In the genomic region with DNA sequence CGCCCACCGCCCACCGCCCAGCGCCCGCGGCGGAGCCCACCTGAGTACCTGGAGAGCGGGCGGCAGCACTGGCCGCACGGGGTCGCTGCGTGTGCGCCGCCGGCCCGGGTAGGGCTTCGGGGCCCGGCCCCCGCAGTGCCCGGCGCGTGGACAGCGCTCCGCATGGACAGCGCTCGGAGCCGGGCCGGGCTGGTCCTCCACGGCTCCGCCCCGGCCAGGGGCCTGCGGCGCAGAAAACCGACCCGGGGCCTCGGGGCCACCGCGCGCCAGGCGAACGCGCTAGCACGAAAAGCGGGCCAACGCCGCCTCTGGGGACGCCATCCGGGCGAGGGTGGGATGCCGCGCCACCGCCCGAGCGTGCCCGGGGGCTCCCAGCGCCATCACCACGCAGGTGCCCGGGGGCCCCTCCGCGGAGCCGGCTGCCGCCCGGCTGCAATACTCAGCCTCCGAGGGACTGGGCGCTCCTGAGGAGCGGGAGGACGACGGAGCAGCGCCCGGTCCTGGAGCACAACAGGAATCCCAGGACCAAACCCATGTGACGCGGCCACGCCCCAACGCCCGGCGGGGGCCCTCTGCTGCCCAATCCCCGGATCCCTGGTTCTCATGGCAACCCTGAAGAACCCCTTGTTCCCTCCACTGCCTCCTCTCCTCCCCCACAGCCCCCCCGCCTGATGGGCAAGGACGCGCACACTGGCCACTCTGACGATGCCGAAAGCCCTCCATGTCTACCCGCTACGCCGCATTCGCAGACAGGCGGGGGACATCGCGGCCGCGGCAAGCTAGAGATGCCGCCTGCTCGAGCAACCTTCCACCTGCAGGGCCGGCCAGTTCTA, we compare ENCODE assay signal across 8 cellular contexts. TPM values are rescaled to one million over a fixed set of nuclear protein-coding genes. Genes with fewer than 3 reads are reported as not detected.
DNase-seq lines count a peak whose midpoint lies in the region; ATAC-seq and TF ChIP-seq lines count a peak whose summit lies in the region.

A gene (minus strand): TSS at position 521 of the 833 bp plus-strand sequence. CDS start 50,574 bp downstream, outside the sequence.

- H2AFZ ChIP-seq in parathyroid adenoma = peak within 1 kb of the TSS; percentile 90

- H3K36me3 ChIP-seq in BLaER1 treated with 17β-estradiol and CSF1 and Interleukin-3, amounts not matched to agents 10 nM and 100 nM = peaks cover 6 to 53% (median 33%) of the 10 kb centered on the region in 11 experiments; a peak in 21 of 22 replicates
- H3K36me3 ChIP-seq in parathyroid adenoma (ENCODE audit: control insufficient read depth, insufficient read depth, low read length) = no peaks in the 10 kb centered on the region

- H3K4me1 ChIP-seq in BLaER1 treated with 17β-estradiol and CSF1 and Interleukin-3, amounts not matched to agents 10 nM and 100 nM = peaks cover 18 to 51% (median 40%) of the 10 kb centered on the region in 10 experiments
- peaks cover 7% of the 10 kb centered on the region for H3K4me1 ChIP-seq in parathyroid adenoma

- peaks cover 5% of the 10 kb centered on the region for H3K79me2 ChIP-seq in parathyroid adenoma

- peak within 1 kb of the TSS; percentile 78 to 91 (median 87) for H3K4me2 ChIP-seq in BLaER1 treated with 17β-estradiol and CSF1 and Interleukin-3, amounts not matched to agents 10 nM and 100 nM
- H3K4me2 ChIP-seq in parathyroid adenoma (ENCODE audit: low read length) = peak within 1 kb of the TSS; percentile 68

- ATAC-seq in left ventricle myocardium superior = peak; percentile 90
- no peak for ATAC-seq in HG02642 (IDR thresholded peaks at IDR 0.05; ENCODE audit: poor library complexity, unreplicated experiment)

- DNase-seq in NCI-H1092 (lab: John Stamatoyannopoulos, UW) (peak; percentile 10), left ventricle myocardium superior (peak; percentile 68), NCI-H2081 (lab: John Stamatoyannopoulos, UW) (no peak), NCI-H446 (lab: John Stamatoyannopoulos, UW) (no peak)

- H3K9ac ChIP-seq in BLaER1 treated with 17β-estradiol and CSF1 and Interleukin-3, amounts not matched to agents 10 nM and 100 nM = peak within 1 kb of the TSS; percentile 21 to 74 (median 60); a peak in 20 of 22 replicates
- H3K9ac ChIP-seq in parathyroid adenoma = no peak within 1 kb of the TSS

- peak within 1 kb of the TSS in 3 of 11 experiments; percentile 1 to 44 (median 31); a peak in 4 of 22 replicates for H3K27ac ChIP-seq in BLaER1 treated with 17β-estradiol and CSF1 and Interleukin-3, amounts not matched to agents 10 nM and 100 nM
- H3K27ac ChIP-seq in angular gyrus (ENCODE audit: low read depth, low read length) (peak within 1 kb of the TSS; percentile 83), parathyroid adenoma (peak within 1 kb of the TSS; percentile 66)

- H3K27me3 ChIP-seq in BLaER1 treated with 17β-estradiol and CSF1 and Interleukin-3, amounts not matched to agents 10 nM and 100 nM = peaks cover 0 to 5% (median 0%) of the 10 kb centered on the region in 11 experiments; a peak in 5 of 22 replicates
- no peaks in the 10 kb centered on the region for H3K27me3 ChIP-seq in parathyroid adenoma (ENCODE audit: control insufficient read depth, insufficient read depth, low read length)

- intact Hi-C loops in left ventricle myocardium superior (cut with micrococcal nuclease) = no loop called here

- TF ChIP-seq CTCF in parathyroid adenoma (IDR thresholded peaks at IDR 0.05) = peak; percentile 7

- H4K20me1 ChIP-seq in BLaER1 treated with 17β-estradiol and CSF1 and Interleukin-3, amounts not matched to agents 10 nM and 100 nM = peaks cover 84 to 100% (median 95%) of the 10 kb centered on the region in 11 experiments

- H3K4me3 ChIP-seq in BLaER1 treated with 17β-estradiol and CSF1 and Interleukin-3, amounts not matched to agents 10 nM and 100 nM = peak within 1 kb of the TSS; percentile 56 to 75 (median 66)
- H3K4me3 ChIP-seq in parathyroid adenoma (ENCODE audit: low read depth, low read length) = peak within 1 kb of the TSS; percentile 38

- peaks cover 4 to 44% (median 20%) of the 10 kb centered on the region in 11 experiments for H3K9me3 ChIP-seq in BLaER1 treated with 17β-estradiol and CSF1 and Interleukin-3, amounts not matched to agents 10 nM and 100 nM (replicated peaks in 1 of 11)
- H3K9me3 ChIP-seq in parathyroid adenoma (ENCODE audit: control insufficient read depth, low read length) = no peaks in the 10 kb centered on the region

RNA-seq across cellular contexts. Expression of the gene that starts here (rescaled TPM):
- 25.4 TPM for total RNA-seq in left ventricle myocardium superior

Comparison
In these comparisons a context has a peak if more than half of its experiments do, and no peak if none do; other contexts are left out.
1. DNase-seq: peak in NCI-H1092 (single experiment) and left ventricle myocardium superior (single experiment); none in NCI-H2081 (0 of 2) and NCI-H446 (0 of 2).